19 cellular contexts compared by ENCODE assay signal in genomic region chr11:82831364-82831763, GRCh38.
"Had no signal": no experiment of that assay in that cellular context is flagged by ENCODE, and none has a peak within 500 bp of the region (broad histone marks: within the 10 kb centered on the region; RNA-seq: fewer than 3 reads in every experiment).

No MANE protein-coding gene starts in this region.

- H3K27me3 ChIP-seq: esophagus squamous epithelium, gastroesophageal sphincter, right atrium auricular region, testis, tibial nerve, upper lobe of right lung, vagina had no signal

- H3K36me3 ChIP-seq: right atrium auricular region had no signal

- ATAC-seq: gastroesophageal sphincter, left colon, upper lobe of right lung had no signal

- H3K4me1 ChIP-seq: esophagus squamous epithelium, gastroesophageal sphincter, right atrium auricular region, testis, tibial nerve, upper lobe of right lung, vagina had no signal

- H3K4me3 ChIP-seq: esophagus squamous epithelium, gastroesophageal sphincter, right atrium auricular region, smooth muscle cell, testis, tibial nerve, upper lobe of right lung, vagina had no signal

- H3K9me3 ChIP-seq: esophagus squamous epithelium, gastroesophageal sphincter, right atrium auricular region, testis, tibial nerve, upper lobe of right lung, vagina had no signal

- FAIRE-seq: colon, keratinocyte had no signal

- H3K4me2 ChIP-seq: smooth muscle cell had no signal

- H3K27ac ChIP-seq: esophagus squamous epithelium, gastroesophageal sphincter, right atrium auricular region, testis, tibial nerve, upper lobe of right lung, vagina had no signal

- DNase-seq: esophagus squamous epithelium; foreskin fibroblast; glutamatergic neuron; immature natural killer cell; left colon; mesendoderm; naive B cell; nephron progenitor cell; stimulated activated CD4-positive, alpha-beta T cell treated with anti-CD3 and anti-CD28 coated beads, Interleukin-2, amount 100 ng/mL, for 48 hours; stimulated activated naive CD4-positive, alpha-beta T cell treated with Interleukin-2 at 50 U/mL for 16 hours; testis; upper lobe of right lung had no signal
